ENCODE assay signal across 20 cellular contexts in genomic region chrX:130261494-130261893, GRCh38. TPM values are rescaled to one million over a fixed set of nuclear protein-coding genes. Genes with fewer than 3 reads are reported as not detected.
DNase-seq lines count a peak whose midpoint lies in the region; ATAC-seq, FAIRE-seq and TF ChIP-seq lines count a peak whose summit lies in the region.
"Had no signal": no experiment of that assay in that cellular context is flagged by ENCODE, and none has a peak within 500 bp of the region (broad histone marks: within the 10 kb centered on the region; RNA-seq: fewer than 3 reads in every experiment).

No MANE protein-coding gene starts in this region.

- no peak for ATAC-seq in GM19328 (IDR thresholded peaks at IDR 0.05; ENCODE audit: unreplicated experiment)
- ATAC-seq: A549, GM23338 had no signal

- no peak for TF ChIP-seq CTCF in kidney (IDR thresholded peaks at IDR 0.05; ENCODE audit: borderline replicate concordance, extremely low read depth, insufficient read depth)

- intact Hi-C loops in kidney (cut with DNase I): no loop called here

- peaks cover 8% of the 10 kb centered on the region for H3K4me1 ChIP-seq in adipocyte (ENCODE audit: control insufficient read depth, insufficient read depth, low read length)
- H3K4me1 ChIP-seq in kidney (ENCODE audit: control insufficient read depth in 1 of 2, insufficient read depth in 1 of 2, low read depth in 1 of 2, low read length in 2 of 2): no peaks in the 10 kb centered on the region
- H3K4me1 ChIP-seq in skeletal muscle tissue (ENCODE audit: control insufficient read depth in 3 of 3, insufficient read depth in 3 of 3, low read length in 3 of 3): peaks cover 0 to 2% (median 0%) of the 10 kb centered on the region in 3 donors

- H3K36me3 ChIP-seq in adipocyte (ENCODE audit: control insufficient read depth, insufficient read depth, low read length, severe bottlenecking) (peaks cover 5% of the 10 kb centered on the region), kidney (ENCODE audit: control insufficient read depth in 1 of 2, insufficient read depth in 2 of 2, low read length in 2 of 2) (no peaks in the 10 kb centered on the region), skeletal muscle tissue (ENCODE audit: control insufficient read depth in 3 of 3, insufficient read depth in 3 of 3, low read length in 3 of 3) (no peaks in the 10 kb centered on the region)

- no peak for DNase-seq in adipocyte (ENCODE audit: low read depth)
- DNase-seq in kidney: no peak
- DNase-seq in midbrain (lab: John Stamatoyannopoulos, UW): no peak
- no peak for DNase-seq in T-helper 9 cell
- DNase-seq: AML-193; CD4-positive, alpha-beta memory T cell; DMS153; DMS79; GF-D8; HCEC 1CT; HFFc6 had no signal

- H3K27ac ChIP-seq in kidney (ENCODE audit: low read depth in 2 of 2, low read length in 2 of 2) (no peak overlapping the region), skeletal muscle tissue (ENCODE audit: low read depth, low read length) (peak overlapping the region; percentile 31)
- H3K27ac ChIP-seq: 22Rv1, A549, C4-2B, HL-60 had no signal

- no peaks in the 10 kb centered on the region for H3K9me3 ChIP-seq in adipocyte (ENCODE audit: control insufficient read depth, low read length)
- no peaks in the 10 kb centered on the region for H3K9me3 ChIP-seq in kidney (ENCODE audit: control insufficient read depth in 1 of 2, low read length in 2 of 2)
- H3K9me3 ChIP-seq in skeletal muscle tissue (ENCODE audit: control insufficient read depth in 3 of 3, low read length in 3 of 3): no peaks in the 10 kb centered on the region
- H3K9me3 ChIP-seq: A549 had no signal

- no peaks in the 10 kb centered on the region for H3K27me3 ChIP-seq in adipocyte (replicated peaks; ENCODE audit: control insufficient read depth, insufficient read depth, low read length)
- H3K27me3 ChIP-seq in skeletal muscle tissue (ENCODE audit: control insufficient read depth in 3 of 3, insufficient read depth in 3 of 3, low read length in 3 of 3): no peaks in the 10 kb centered on the region

- H3K4me3 ChIP-seq in adipocyte (ENCODE audit: low read length): peak overlapping the region; percentile 27
- H3K4me3 ChIP-seq in kidney (ENCODE audit: low read length in 2 of 2): no peak overlapping the region
- no peak overlapping the region for H3K4me3 ChIP-seq in skeletal muscle tissue (ENCODE audit: low read length in 3 of 3)
- H3K4me3 ChIP-seq: A549, GM23338 had no signal

- H3K9ac ChIP-seq in adipocyte (ENCODE audit: low read length) (no peak overlapping the region), kidney (ENCODE audit: low read length in 2 of 2) (no peak overlapping the region), skeletal muscle tissue (ENCODE audit: low read depth in 1 of 3, low read length in 3 of 3) (no peak overlapping the region)

- FAIRE-seq in G401.6 (lab: Jason Lieb, UNC) (peak; percentile 25), kidney (lab: Jason Lieb, UNC) (peak; percentile 74)
- FAIRE-seq: H54 had no signal

RNA-seq across cellular contexts. Expression of gene ZNF280C, which starts 7.2 kb away (rescaled TPM):
- total RNA-seq in kidney (5.0 TPM), skeletal muscle tissue (5.7 TPM)
- 0.60 TPM for polyA plus RNA-seq in kidney (ENCODE audit: insufficient read depth, low read depth, low replicate concordance)
